Comparison of ENCODE assay signal across 25 cellular contexts in genomic region chr11:14655435-14655834, GRCh38. TPM values are rescaled to one million over a fixed set of nuclear protein-coding genes. Genes with fewer than 3 reads are reported as not detected.
DNase-seq lines count a peak whose midpoint lies in the region; ATAC-seq and TF ChIP-seq lines count a peak whose summit lies in the region.
"Had no signal": no experiment of that assay in that cellular context is flagged by ENCODE, and none has a peak within 500 bp of the region (broad histone marks: within the 10 kb centered on the region; RNA-seq: fewer than 3 reads in every experiment).

No MANE protein-coding gene starts in this region.

- peaks cover 49% of the 10 kb centered on the region for H3K4me1 ChIP-seq in CD8-positive, alpha-beta T cell (ENCODE audit: insufficient read depth, low read length)
- H3K4me1 ChIP-seq: BLaER1 had no signal

- no peaks in the 10 kb centered on the region for H3K27me3 Mint-ChIP-seq in activated CD8-positive, alpha-beta T cell treated with anti-CD3 and anti-CD28 coated beads, Interleukin-2, amount 10 ng/mL, durations not matched to agents 7 days and 5 days (ENCODE audit: low read depth)
- H3K27me3 Mint-ChIP-seq in activated CD8-positive, alpha-beta T cell treated with anti-CD3 and anti-CD28 coated beads for 36 hours, result no peaks in the 10 kb centered on the region
- no peaks in the 10 kb centered on the region for H3K27me3 Mint-ChIP-seq in CD8-positive, alpha-beta T cell (ENCODE audit: low read depth)
- no peaks in the 10 kb centered on the region for H3K27me3 Mint-ChIP-seq in activated naive CD8-positive, alpha-beta T cell treated with anti-CD3 and anti-CD28 coated beads, Interleukin-2, amount 10 ng/mL, durations not matched to agents 7 days and 5 days
- H3K27me3 Mint-ChIP-seq in nephron progenitor cell (ENCODE audit: low read depth, poor library complexity) (peaks cover 3% of the 10 kb centered on the region), immature natural killer cell (ENCODE audit: low read depth in 3 of 3) (peaks cover 0 to 8% (median 2%) of the 10 kb centered on the region in 3 donors)
- H3K27me3 Mint-ChIP-seq: CD4-positive, alpha-beta T cell had no signal

- TF ChIP-seq CTCF in activated CD8-positive, alpha-beta T cell treated with anti-CD3 and anti-CD28 coated beads for 36 hours (IDR thresholded peaks at IDR 0.05), result no peak
- no peak for TF ChIP-seq CTCF in CD8-positive, alpha-beta T cell (IDR thresholded peaks at IDR 0.05)
- TF ChIP-seq CTCF in nephron progenitor cell (IDR thresholded peaks at IDR 0.05), result no peak

- peak; percentile 35 for ATAC-seq in activated CD8-positive, alpha-beta T cell treated with anti-CD3 and anti-CD28 coated beads, Interleukin-2, amount 10 ng/mL, durations not matched to agents 7 days and 5 days
- no peak for ATAC-seq in activated CD8-positive, alpha-beta T cell treated with anti-CD3 and anti-CD28 coated beads for 36 hours
- no peak for ATAC-seq in CD8-positive, alpha-beta T cell
- no peak for ATAC-seq in activated naive CD8-positive, alpha-beta T cell treated with anti-CD3 and anti-CD28 coated beads, Interleukin-2, amount 10 ng/mL, durations not matched to agents 7 days and 5 days (ENCODE audit: low read depth)
- ATAC-seq in HG02571 (IDR thresholded peaks at IDR 0.05; ENCODE audit: unreplicated experiment), result no peak
- ATAC-seq: GM23338, Right ventricle myocardium inferior had no signal

- no peak for DNase-seq in activated CD8-positive, alpha-beta T cell treated with anti-CD3 and anti-CD28 coated beads, Interleukin-2, amount 10 ng/mL, durations not matched to agents 7 days and 5 days
- DNase-seq in activated CD8-positive, alpha-beta T cell treated with anti-CD3 and anti-CD28 coated beads for 36 hours, result no peak
- DNase-seq in CD8-positive, alpha-beta T cell, result no peak
- no peak for DNase-seq in activated naive CD8-positive, alpha-beta T cell treated with anti-CD3 and anti-CD28 coated beads, Interleukin-2, amount 10 ng/mL, durations not matched to agents 7 days and 5 days
- DNase-seq in nephron progenitor cell (no peak), immature natural killer cell (no peak)
- DNase-seq: CD4-positive, alpha-beta T cell; COR-L47; DMS53; H9; KBM-7; MM.1S; NCI-H2029; NCI-H446; NCI-H524 treated with DMSO at 0.1 percent for 48 hours; NCI-H82; NK-92 treated with Interleukin-12 subunit alpha and Interleukin-12 subunit beta, amount 100 ng/mL, for 24 hours; PC-9; SJCRH30 had no signal

- no peak overlapping the region for H3K27ac ChIP-seq in CD8-positive, alpha-beta T cell (ENCODE audit: low read depth, low read length)
- H3K27ac ChIP-seq: BLaER1, PC-9, SJCRH30 had no signal

- H3K36me3 Mint-ChIP-seq in activated CD8-positive, alpha-beta T cell treated with anti-CD3 and anti-CD28 coated beads, Interleukin-2, amount 10 ng/mL, durations not matched to agents 7 days and 5 days (ENCODE audit: low read depth), result peaks cover 91% of the 10 kb centered on the region
- H3K36me3 Mint-ChIP-seq in activated CD8-positive, alpha-beta T cell treated with anti-CD3 and anti-CD28 coated beads for 36 hours (ENCODE audit: low read depth), result peaks cover 82% of the 10 kb centered on the region
- peaks cover 76% of the 10 kb centered on the region for H3K36me3 Mint-ChIP-seq in CD8-positive, alpha-beta T cell
- peaks cover 80% of the 10 kb centered on the region for H3K36me3 Mint-ChIP-seq in activated naive CD8-positive, alpha-beta T cell treated with anti-CD3 and anti-CD28 coated beads, Interleukin-2, amount 10 ng/mL, durations not matched to agents 7 days and 5 days
- H3K36me3 Mint-ChIP-seq in nephron progenitor cell (ENCODE audit: low read depth) (peaks cover 53% of the 10 kb centered on the region), immature natural killer cell (peaks cover 0 to 11% (median 1%) of the 10 kb centered on the region in 3 donors)

- H3K9me3 Mint-ChIP-seq in activated CD8-positive, alpha-beta T cell treated with anti-CD3 and anti-CD28 coated beads, Interleukin-2, amount 10 ng/mL, durations not matched to agents 7 days and 5 days (ENCODE audit: insufficient read depth), result no peaks in the 10 kb centered on the region
- H3K9me3 Mint-ChIP-seq in activated CD8-positive, alpha-beta T cell treated with anti-CD3 and anti-CD28 coated beads for 36 hours, result peaks cover 3% of the 10 kb centered on the region
- H3K9me3 Mint-ChIP-seq in CD8-positive, alpha-beta T cell, result peaks cover 3% of the 10 kb centered on the region
- H3K9me3 Mint-ChIP-seq in activated naive CD8-positive, alpha-beta T cell treated with anti-CD3 and anti-CD28 coated beads, Interleukin-2, amount 10 ng/mL, durations not matched to agents 7 days and 5 days, result peaks cover 11% of the 10 kb centered on the region
- H3K9me3 Mint-ChIP-seq in nephron progenitor cell (peaks cover 33% of the 10 kb centered on the region), immature natural killer cell (peaks cover 0 to 1% (median 0%) of the 10 kb centered on the region in 6 donors)
- H3K9me3 Mint-ChIP-seq: CD4-positive, alpha-beta T cell; GM23338 had no signal

- peaks cover 10% of the 10 kb centered on the region for H3K36me3 ChIP-seq in CD8-positive, alpha-beta T cell (ENCODE audit: insufficient read depth, low read length)

- no peak overlapping the region for H3K4me3 ChIP-seq in CD8-positive, alpha-beta T cell (ENCODE audit: low read depth, low read length)
- H3K4me3 ChIP-seq: BLaER1, GM23338, PC-9, SJCRH30 had no signal

- H3K4me3 Mint-ChIP-seq in activated CD8-positive, alpha-beta T cell treated with anti-CD3 and anti-CD28 coated beads, Interleukin-2, amount 10 ng/mL, durations not matched to agents 7 days and 5 days, result no peak overlapping the region
- no peak overlapping the region for H3K4me3 Mint-ChIP-seq in activated CD8-positive, alpha-beta T cell treated with anti-CD3 and anti-CD28 coated beads for 36 hours
- H3K4me3 Mint-ChIP-seq in CD8-positive, alpha-beta T cell, result no peak overlapping the region
- no peak overlapping the region for H3K4me3 Mint-ChIP-seq in activated naive CD8-positive, alpha-beta T cell treated with anti-CD3 and anti-CD28 coated beads, Interleukin-2, amount 10 ng/mL, durations not matched to agents 7 days and 5 days
- no peak overlapping the region for H3K4me3 Mint-ChIP-seq in nephron progenitor cell
- H3K4me3 Mint-ChIP-seq in immature natural killer cell, result no peak overlapping the region
- H3K4me3 Mint-ChIP-seq: CD4-positive, alpha-beta T cell; GM23338; H9 had no signal

- CTCF ChIA-PET in activated CD8-positive, alpha-beta T cell treated with anti-CD3 and anti-CD28 coated beads, Interleukin-2, amount 10 ng/mL, durations not matched to agents 7 days and 5 days (lab: Charles Lee), result interaction anchor here (1.1 to 1.3 kb wide), 2 partner anchors 10 to 252 kb away, joined by 4 to 5 read pairs; no protein-coding TSS in a partner anchor
- CTCF ChIA-PET in activated CD8-positive, alpha-beta T cell treated with anti-CD3 and anti-CD28 coated beads for 36 hours (lab: Charles Lee), result interaction anchor here (1.2 kb wide), 1 partner anchor 253 kb away, joined by 3 read pairs; no protein-coding TSS in a partner anchor
- CTCF ChIA-PET in CD8-positive, alpha-beta T cell (lab: Charles Lee), result no interaction called here

- POLR2A ChIA-PET in activated CD8-positive, alpha-beta T cell treated with anti-CD3 and anti-CD28 coated beads, Interleukin-2, amount 10 ng/mL, durations not matched to agents 7 days and 5 days (lab: Charles Lee), result interaction anchor here (0.5 kb wide), 1 partner anchor 355 kb away, joined by 3 read pairs; no protein-coding TSS in a partner anchor
- POLR2A ChIA-PET in activated CD8-positive, alpha-beta T cell treated with anti-CD3 and anti-CD28 coated beads for 36 hours (lab: Charles Lee), result interaction anchor here (1.2 kb wide), 1 partner anchor 135 kb away, joined by 4 read pairs; the partner anchor contains the start of gene PSMA1
- POLR2A ChIA-PET in CD8-positive, alpha-beta T cell (lab: Charles Lee), result interaction anchor here (0.7 to 2.2 kb wide), 2 partner anchors 11 to 14 kb away, joined by 3 to 6 read pairs; no protein-coding TSS in a partner anchor
- POLR2A ChIA-PET in activated naive CD8-positive, alpha-beta T cell treated with anti-CD3 and anti-CD28 coated beads, Interleukin-2, amount 10 ng/mL, durations not matched to agents 7 days and 5 days (lab: Charles Lee), result no interaction called here

- H3K27me3 ChIP-seq in CD8-positive, alpha-beta T cell (ENCODE audit: insufficient read depth, low read length), result no peaks in the 10 kb centered on the region
- H3K27me3 ChIP-seq: BLaER1, SJCRH30 had no signal

- intact Hi-C loops in activated CD8-positive, alpha-beta T cell treated with anti-CD3 and anti-CD28 coated beads for 36 hours (cut with micrococcal nuclease), result no loop called here
- intact Hi-C loops in CD8-positive, alpha-beta T cell (cut with DNase I, micrococcal nuclease), result no loop called here

- H3K4me1 Mint-ChIP-seq in activated CD8-positive, alpha-beta T cell treated with anti-CD3 and anti-CD28 coated beads, Interleukin-2, amount 10 ng/mL, durations not matched to agents 7 days and 5 days (ENCODE audit: low read depth), result peaks cover 59% of the 10 kb centered on the region
- H3K4me1 Mint-ChIP-seq in activated CD8-positive, alpha-beta T cell treated with anti-CD3 and anti-CD28 coated beads for 36 hours (ENCODE audit: low read depth), result peaks cover 65% of the 10 kb centered on the region
- peaks cover 83% of the 10 kb centered on the region for H3K4me1 Mint-ChIP-seq in CD8-positive, alpha-beta T cell (ENCODE audit: low read depth)
- peaks cover 47% of the 10 kb centered on the region for H3K4me1 Mint-ChIP-seq in activated naive CD8-positive, alpha-beta T cell treated with anti-CD3 and anti-CD28 coated beads, Interleukin-2, amount 10 ng/mL, durations not matched to agents 7 days and 5 days
- peaks cover 14% of the 10 kb centered on the region for H3K4me1 Mint-ChIP-seq in nephron progenitor cell
- H3K4me1 Mint-ChIP-seq in immature natural killer cell, result no peaks in the 10 kb centered on the region

- no peaks in the 10 kb centered on the region for H3K9me3 ChIP-seq in CD8-positive, alpha-beta T cell (ENCODE audit: low read length)

- no peak overlapping the region for H3K27ac Mint-ChIP-seq in activated CD8-positive, alpha-beta T cell treated with anti-CD3 and anti-CD28 coated beads, Interleukin-2, amount 10 ng/mL, durations not matched to agents 7 days and 5 days
- H3K27ac Mint-ChIP-seq in activated CD8-positive, alpha-beta T cell treated with anti-CD3 and anti-CD28 coated beads for 36 hours, result no peak overlapping the region
- H3K27ac Mint-ChIP-seq in CD8-positive, alpha-beta T cell, result peak overlapping the region; percentile 13
- peak overlapping the region; percentile 43 for H3K27ac Mint-ChIP-seq in activated naive CD8-positive, alpha-beta T cell treated with anti-CD3 and anti-CD28 coated beads, Interleukin-2, amount 10 ng/mL, durations not matched to agents 7 days and 5 days
- H3K27ac Mint-ChIP-seq in nephron progenitor cell (peak overlapping the region; percentile 6), immature natural killer cell (no peak overlapping the region)
- H3K27ac Mint-ChIP-seq: CD4-positive, alpha-beta T cell; GM23338; H9 had no signal

RNA-seq across cellular contexts. Expression of gene PDE3B, which starts 11.8 kb away (rescaled TPM):
- 10 to 100 TPM; 74.8 to 81.4 TPM for total RNA-seq in activated CD8-positive, alpha-beta T cell treated with anti-CD3 and anti-CD28 coated beads, Interleukin-2, amount 10 ng/mL, durations not matched to agents 7 days and 5 days
- total RNA-seq in activated CD8-positive, alpha-beta T cell treated with anti-CD3 and anti-CD28 coated beads for 36 hours, result 10 to 100 TPM; 42.3 to 43.1 TPM
- total RNA-seq in CD8-positive, alpha-beta T cell, result 100 to 1,000 TPM; 144 to 146 TPM
- total RNA-seq in activated naive CD8-positive, alpha-beta T cell treated with anti-CD3 and anti-CD28 coated beads, Interleukin-2, amount 10 ng/mL, durations not matched to agents 7 days and 5 days, result 100 to 1,000 TPM; 117 to 125 TPM
- 1 to 10 TPM; 2.4 to 4.7 (median 2.6) TPM for polyA plus RNA-seq in immature natural killer cell
- total RNA-seq: LHCN-M2, PC-9, RPMI7951 had no signal

Comparison
In these comparisons a context has a peak if more than half of its experiments do, and no peak if none do; other contexts are left out.
1. H3K27ac Mint-ChIP-seq: peak in CD8-positive, alpha-beta T cell (single experiment), activated naive CD8-positive, alpha-beta T cell treated with anti-CD3 and anti-CD28 coated beads, Interleukin-2, amount 10 ng/mL, durations not matched to agents 7 days and 5 days (single experiment) and nephron progenitor cell (single experiment); none in activated CD8-positive, alpha-beta T cell treated with anti-CD3 and anti-CD28 coated beads, Interleukin-2, amount 10 ng/mL, durations not matched to agents 7 days and 5 days (single experiment), activated CD8-positive, alpha-beta T cell treated with anti-CD3 and anti-CD28 coated beads for 36 hours (single experiment) and immature natural killer cell (0 of 6).